In the genomic region with DNA sequence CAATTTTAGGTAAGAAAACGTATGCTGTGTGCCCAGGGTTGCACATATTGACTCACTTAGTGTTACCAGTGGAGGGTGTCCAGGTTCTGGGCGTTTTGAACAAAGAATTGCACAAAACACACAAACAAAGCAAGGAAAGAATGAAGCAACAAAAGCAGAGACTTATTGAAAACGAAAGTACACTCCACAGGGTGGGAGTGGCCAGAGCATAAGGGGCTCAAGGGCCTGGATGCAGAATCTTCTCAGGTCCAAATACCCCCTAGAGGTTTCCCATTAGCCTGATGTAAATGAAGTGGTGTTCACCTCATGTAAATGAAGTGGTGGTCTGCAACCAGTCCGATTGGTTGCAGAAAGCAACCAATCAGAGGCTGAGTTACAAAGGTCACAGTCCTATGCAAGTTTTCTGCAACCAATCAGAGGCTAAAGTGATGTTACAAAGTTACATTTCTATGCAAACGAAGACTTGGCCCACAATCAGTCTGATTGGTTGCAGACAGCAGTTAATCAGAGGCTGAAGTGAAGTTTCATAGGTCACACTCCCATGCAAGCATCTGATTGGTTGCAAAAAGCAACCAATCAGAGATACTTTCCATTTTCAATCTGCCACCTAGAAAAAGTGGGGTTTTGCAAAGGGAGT, we compare ENCODE assay signal across 24 cellular contexts.
DNase-seq lines count a peak whose midpoint lies in the region; ATAC-seq, FAIRE-seq and TF ChIP-seq lines count a peak whose summit lies in the region.
"Had no signal": no experiment of that assay in that cellular context is flagged by ENCODE, and none has a peak within 500 bp of the region (broad histone marks: within the 10 kb centered on the region; RNA-seq: fewer than 3 reads in every experiment).

No MANE protein-coding gene starts in this region.

- H3K4me3 ChIP-seq in breast epithelium (no peak overlapping the region), GM12878 (no peak overlapping the region), WERI-Rb-1 (ENCODE audit: low read depth, low read length) (no peak overlapping the region)
- H3K4me3 ChIP-seq: esophagus squamous epithelium, SJSA1 had no signal

- 11% methylated on average over 5 of the region's 5 CpGs for WGBS in GM12878 (ENCODE audit: insufficient coverage, insufficient replicate concordance, low lambda C conversion rate, missing lambda C conversion rate)

- TF ChIP-seq CTCF in MCF 10A (IDR thresholded peaks at IDR 0.05; ENCODE audit: unreplicated experiment) (no peak), breast epithelium (IDR thresholded peaks at IDR 0.05) (no peak), GM12878 (IDR thresholded peaks at IDR 0.05 in 2 of 3, conservative IDR thresholded peaks at IDR 0.05 in 1 of 3; ENCODE audit: control insufficient read depth in 2 of 3, extremely low read depth in 1 of 3, insufficient read depth in 1 of 3, low read depth in 3 of 3, low read length in 3 of 3) (no peak), WERI-Rb-1 (IDR thresholded peaks at IDR 0.05; ENCODE audit: low read depth, low read length) (no peak), chondrocyte (IDR thresholded peaks at IDR 0.05) (no peak)

- POLR2A ChIA-PET in MCF 10A (lab: Yijun Ruan, JAX), result interaction anchor here (0.5 to 1.1 kb wide), 3 partner anchors 41 to 1178 kb away, joined by 3 read pairs; no protein-coding TSS in a partner anchor
- POLR2A ChIA-PET in GM12878 (lab: Charles Lee), result no interaction called here

- no peak overlapping the region for H3K9ac ChIP-seq in GM12878 (ENCODE audit: control insufficient read depth, insufficient read depth, low read length)

- in situ Hi-C loops in GM12878 (cut with MboI), result no loop called here

- H3K27me3 ChIP-seq in breast epithelium, result no peaks in the 10 kb centered on the region
- H3K27me3 ChIP-seq in GM12878 (replicated peaks in 1 of 2; ENCODE audit: control insufficient read depth in 2 of 2, insufficient read depth in 2 of 2, low read length in 1 of 2), result no peaks in the 10 kb centered on the region
- H3K27me3 ChIP-seq in WERI-Rb-1 (ENCODE audit: insufficient read depth, low read depth, severe bottlenecking), result no peaks in the 10 kb centered on the region
- H3K27me3 ChIP-seq: esophagus squamous epithelium, SJSA1 had no signal

- no peak overlapping the region for H3K4me3 Mint-ChIP-seq in MCF 10A (ENCODE audit: unreplicated experiment)
- no peak overlapping the region for H3K4me3 Mint-ChIP-seq in chondrocyte (ENCODE audit: unreplicated experiment)
- H3K4me3 Mint-ChIP-seq: activated T-helper 17 cell treated with anti-CD3 and anti-CD28 coated beads, Interleukin-2, amount 50 U/mL, for 72 hours; CD8-positive, alpha-beta T cell; IgD-negative memory B cell; immature natural killer cell; T-helper 17 cell had no signal

- H3K79me2 ChIP-seq in GM12878 (ENCODE audit: control insufficient read depth, insufficient read depth, low read length), result no peaks in the 10 kb centered on the region

- no peaks in the 10 kb centered on the region for H3K9me3 Mint-ChIP-seq in MCF 10A (ENCODE audit: unreplicated experiment)
- H3K9me3 Mint-ChIP-seq in chondrocyte (ENCODE audit: low read depth), result no peaks in the 10 kb centered on the region
- H3K9me3 Mint-ChIP-seq: activated T-helper 17 cell treated with anti-CD3 and anti-CD28 coated beads, Interleukin-2, amount 50 U/mL, for 72 hours; CD8-positive, alpha-beta T cell had no signal

- H3K27me3 Mint-ChIP-seq in MCF 10A (ENCODE audit: insufficient read depth, unreplicated experiment), result peaks cover 20% of the 10 kb centered on the region
- H3K27me3 Mint-ChIP-seq in chondrocyte (ENCODE audit: low read depth), result no peaks in the 10 kb centered on the region
- H3K27me3 Mint-ChIP-seq: T-helper 17 cell had no signal

- no peak for TF ChIP-seq RAD21 in GM12878 (IDR thresholded peaks at IDR 0.05; ENCODE audit: insufficient read depth, low read depth, low read length)

- no peak for FAIRE-seq in GM12878 (lab: Jason Lieb, UNC)
- FAIRE-seq: GM19239 had no signal

- no peak overlapping the region for H2AFZ ChIP-seq in GM12878 (ENCODE audit: control insufficient read depth, low read depth, low read length)

- no peaks in the 10 kb centered on the region for H4K20me1 ChIP-seq in GM12878 (ENCODE audit: control insufficient read depth, insufficient read depth)

- DNase-seq in MCF 10A (ENCODE audit: unreplicated experiment) (peak; percentile 14), breast epithelium (ENCODE audit: low spot score in 2 of 2) (no peak), NCI-H1436 (lab: John Stamatoyannopoulos, UW) (peak; percentile 83), GM12878 (ENCODE audit: low read depth, low spot score) (no peak), WERI-Rb-1 (no peak), chondrocyte (ENCODE audit: low spot score) (no peak)
- no peak for DNase-seq in stimulated activated CD4-positive, alpha-beta T cell treated with anti-CD3 and anti-CD28 coated beads, Interleukin-15, amount 100 ng/mL, for 24 hours
- DNase-seq: activated CD4-positive, CD25-positive, alpha-beta regulatory T cell; amniotic stem cell; caudate nucleus; CD8-positive, alpha-beta T cell; effector memory CD4-positive, alpha-beta T cell; esophagus squamous epithelium; H7; head of caudate nucleus; immature natural killer cell; NCI-H1048; NCI-H2227 treated with DMSO at 0.1 percent for 48 hours; T-helper 17 cell had no signal

- no peak overlapping the region for H3K4me2 ChIP-seq in GM12878 (ENCODE audit: control insufficient read depth, insufficient read depth)

- no peaks in the 10 kb centered on the region for H3K4me1 ChIP-seq in breast epithelium
- H3K4me1 ChIP-seq in GM12878 (ENCODE audit: control insufficient read depth, insufficient read depth, low read length), result no peaks in the 10 kb centered on the region
- H3K4me1 ChIP-seq: esophagus squamous epithelium, SJSA1 had no signal

- intact Hi-C loops in MCF 10A (cut with micrococcal nuclease), result no loop called here
- intact Hi-C loops in breast epithelium (cut with DNase I; ENCODE audit: low total_unique reads), result no loop called here
- intact Hi-C loops in GM12878 (cut with micrococcal nuclease; ENCODE audit: unreplicated experiment), result no loop called here

- H3K36me3 ChIP-seq in breast epithelium (no peaks in the 10 kb centered on the region), GM12878 (ENCODE audit: control insufficient read depth in 2 of 2, insufficient read depth in 2 of 2, low read length in 1 of 2) (no peaks in the 10 kb centered on the region), WERI-Rb-1 (no peaks in the 10 kb centered on the region)
- H3K36me3 ChIP-seq: esophagus squamous epithelium, SJSA1 had no signal

- no peak overlapping the region for H3K27ac ChIP-seq in breast epithelium
- no peak overlapping the region for H3K27ac ChIP-seq in GM12878 (ENCODE audit: control insufficient read depth, insufficient read depth)
- H3K27ac ChIP-seq in WERI-Rb-1, result no peak overlapping the region
- H3K27ac ChIP-seq: esophagus squamous epithelium, SJSA1 had no signal

- H3K36me3 Mint-ChIP-seq in MCF 10A (ENCODE audit: insufficient read depth, unreplicated experiment) (no peaks in the 10 kb centered on the region), chondrocyte (ENCODE audit: low read depth) (no peaks in the 10 kb centered on the region)
- H3K36me3 Mint-ChIP-seq: CD8-positive, alpha-beta T cell; immature natural killer cell had no signal

- TF ChIP-seq EP300 in GM12878 (IDR thresholded peaks at IDR 0.05; ENCODE audit: borderline replicate concordance in 1 of 2, control insufficient read depth in 1 of 2, low read depth in 2 of 2, low read length in 2 of 2), result no peak

- H3K9me3 ChIP-seq in breast epithelium (no peaks in the 10 kb centered on the region), GM12878 (replicated peaks; ENCODE audit: control insufficient read depth, insufficient read depth, low read length) (no peaks in the 10 kb centered on the region), WERI-Rb-1 (ENCODE audit: severe bottlenecking) (no peaks in the 10 kb centered on the region)
- H3K9me3 ChIP-seq: esophagus squamous epithelium, SJSA1 had no signal

- RAD21 ChIA-PET in GM12878 (lab: Charles Lee; ENCODE audit: unreplicated experiment), result no interaction called here

- H3K27ac Mint-ChIP-seq in MCF 10A (ENCODE audit: low read depth, unreplicated experiment) (no peak overlapping the region), chondrocyte (ENCODE audit: unreplicated experiment) (no peak overlapping the region)
- H3K27ac Mint-ChIP-seq: activated T-helper 17 cell treated with anti-CD3 and anti-CD28 coated beads, Interleukin-2, amount 50 U/mL, for 72 hours; IgD-negative memory B cell; immature natural killer cell; T-helper 17 cell had no signal

- no peak for TF ChIP-seq POLR2A in breast epithelium (IDR thresholded peaks at IDR 0.05)
- TF ChIP-seq POLR2A in GM12878 (IDR thresholded peaks at IDR 0.05; ENCODE audit: low read depth, low read length), result no peak

- CTCF ChIA-PET in MCF 10A (lab: Yijun Ruan, JAX) (no interaction called here), GM12878 (lab: Yijun Ruan, JAX) (interaction anchor here (0.9 to 1.5 kb wide), 2 partner anchors 8 to 272 kb away, joined by 3 to 4 read pairs; no protein-coding TSS in a partner anchor)

- no peak for ATAC-seq in GM12878
- no peak for ATAC-seq in GM19035 (IDR thresholded peaks at IDR 0.05; ENCODE audit: unreplicated experiment)
- ATAC-seq: activated T-helper 17 cell treated with anti-CD3 and anti-CD28 coated beads, Interleukin-2, amount 50 U/mL, for 72 hours; CD8-positive, alpha-beta T cell; T-helper 17 cell had no signal

- BruUV-seq in MCF 10A (replicated peaks; lab: Mats Ljungman, UMichigan) (no TSS peak), GM12878 (replicated peaks; lab: Mats Ljungman, UMichigan) (no TSS peak)

- SMC1A ChIA-PET in GM12878 (lab: Charles Lee; ENCODE audit: uncharacterized antibody, unreplicated experiment), result no interaction called here

- H3K4me1 Mint-ChIP-seq in MCF 10A (ENCODE audit: insufficient read depth, unreplicated experiment) (no peaks in the 10 kb centered on the region), chondrocyte (ENCODE audit: low read depth) (peaks cover 9% of the 10 kb centered on the region)
- H3K4me1 Mint-ChIP-seq: activated T-helper 17 cell treated with anti-CD3 and anti-CD28 coated beads, Interleukin-2, amount 50 U/mL, for 72 hours; immature natural killer cell had no signal

Comparison
In these comparisons a context has a peak if more than half of its experiments do, and no peak if none do; other contexts are left out.
1. DNase-seq: peak in MCF 10A (single experiment) and NCI-H1436 (single experiment); none in breast epithelium (0 of 2), GM12878 (single experiment), WERI-Rb-1 (single experiment), chondrocyte (single experiment) and stimulated activated CD4-positive, alpha-beta T cell treated with anti-CD3 and anti-CD28 coated beads, Interleukin-15, amount 100 ng/mL, for 24 hours (single experiment).